ENCODE assay signal across 23 cellular contexts in genomic region chr19:40762754-40763153, GRCh38. TPM values are rescaled to one million over a fixed set of nuclear protein-coding genes. Genes with fewer than 3 reads are reported as not detected.
DNase-seq lines count a peak whose midpoint lies in the region; ATAC-seq, FAIRE-seq and TF ChIP-seq lines count a peak whose summit lies in the region.
"Had no signal": no experiment of that assay in that cellular context is flagged by ENCODE, and none has a peak within 500 bp of the region (broad histone marks: within the 10 kb centered on the region; RNA-seq: fewer than 3 reads in every experiment).

No MANE protein-coding gene starts in this region.

- no TSS peak for BruUV-seq in Calu3 (replicated peaks; lab: Mats Ljungman, UMichigan)
- no TSS peak for BruUV-seq in K562 (replicated peaks; lab: Mats Ljungman, UMichigan)

- DNase-seq in Calu3 (no peak), NB4 (ENCODE audit: low read depth) (peak; percentile 44), K562 (ENCODE audit: extremely low read depth in 1 of 4, low spot score in 3 of 4) (no peak), osteoblast (ENCODE audit: insufficient read length, low spot score, missing footprints) (peak; percentile 21), body of pancreas (no peak), CD1c-positive myeloid dendritic cell (ENCODE audit: extremely low spot score) (no peak)
- DNase-seq: activated CD4-positive, alpha-beta T cell treated with anti-CD3 and anti-CD28 coated beads, Interleukin-2, amount 50 U/mL, for 4 hours; aorta; colonic mucosa; foreskin keratinocyte; GDM1; kidney glomerular epithelial cell; NCI-H1436; NCI-H226; psoas muscle; stimulated activated CD4-positive, alpha-beta T cell treated with anti-CD3 and anti-CD28 coated beads, Interleukin-4, amount 100 ng/mL, for 4 hours; testis had no signal

- peaks cover 0 to 4% of the 10 kb centered on the region in 2 experiments; a peak in 1 of 5 replicates for H3K4me1 ChIP-seq in K562 (replicated peaks in 1 of 2; ENCODE audit: control insufficient read depth in 2 of 2, insufficient read depth in 2 of 2, low read length in 2 of 2)
- H3K4me1 ChIP-seq in osteoblast (ENCODE audit: insufficient read depth, low read length): no peaks in the 10 kb centered on the region
- H3K4me1 ChIP-seq in body of pancreas: no peaks in the 10 kb centered on the region
- H3K4me1 ChIP-seq: colonic mucosa, foreskin keratinocyte, psoas muscle, testis had no signal

- TF ChIP-seq CTCF in Calu3 (IDR thresholded peaks at IDR 0.05; ENCODE audit: unreplicated experiment) (no peak), NB4 (IDR thresholded peaks at IDR 0.05; ENCODE audit: low read depth, low read length) (no peak), K562 (IDR thresholded peaks at IDR 0.05 in 2 of 3, conservative IDR thresholded peaks at IDR 0.05 in 1 of 3; ENCODE audit: insufficient read depth in 2 of 3, low read depth in 1 of 3, low read length in 3 of 3) (no peak), osteoblast (IDR thresholded peaks at IDR 0.05; ENCODE audit: extremely low read depth, low read depth, low read length) (no peak), body of pancreas (IDR thresholded peaks at IDR 0.05) (no peak)

- H2AFZ ChIP-seq in K562 (ENCODE audit: low read depth, low read length) (no peak overlapping the region), osteoblast (ENCODE audit: low read length) (no peak overlapping the region)

- H3K4me2 ChIP-seq in K562 (ENCODE audit: insufficient read depth, low read length): no peak overlapping the region
- no peak overlapping the region for H3K4me2 ChIP-seq in osteoblast (ENCODE audit: insufficient read depth, low read length)
- H3K4me2 ChIP-seq: smooth muscle cell had no signal

- H3K9me3 Mint-ChIP-seq in Calu3 (ENCODE audit: low read depth, unreplicated experiment): no peaks in the 10 kb centered on the region
- H3K9me3 Mint-ChIP-seq: neural crest cell had no signal

- H3K27ac ChIP-seq in K562 (ENCODE audit: extremely low read depth, low read depth, low read length): no peak overlapping the region
- no peak overlapping the region for H3K27ac ChIP-seq in osteoblast (ENCODE audit: low read depth, low read length)
- H3K27ac ChIP-seq in body of pancreas: peak overlapping the region in 1 of 4 donors; percentile 15
- H3K27ac ChIP-seq: colonic mucosa, foreskin keratinocyte, psoas muscle, testis had no signal

- peaks cover 85% of the 10 kb centered on the region for H3K36me3 ChIP-seq in K562 (ENCODE audit: control insufficient read depth, insufficient read depth, low read length)
- peaks cover 74% of the 10 kb centered on the region for H3K36me3 ChIP-seq in osteoblast (ENCODE audit: insufficient read depth, low read length)
- peaks cover 32 to 70% of the 10 kb centered on the region in 2 donors for H3K36me3 ChIP-seq in body of pancreas (replicated peaks in 1 of 2; ENCODE audit: insufficient read depth in 1 of 2, low read depth in 2 of 2)

- ATAC-seq in K562: no peak
- no peak for ATAC-seq in HG03039 (IDR thresholded peaks at IDR 0.05; ENCODE audit: unreplicated experiment)
- no peak for ATAC-seq in body of pancreas
- ATAC-seq: foreskin keratinocyte, psoas muscle had no signal

- H3K9me1 ChIP-seq in K562 (ENCODE audit: control insufficient read depth, insufficient read depth, low read length): no peaks in the 10 kb centered on the region

- H3K79me2 ChIP-seq in K562 (ENCODE audit: control insufficient read depth, insufficient read depth, low read length) (peaks cover 26% of the 10 kb centered on the region), osteoblast (ENCODE audit: insufficient read depth, low read length) (peaks cover 9% of the 10 kb centered on the region)

- FAIRE-seq in K562 (lab: Jason Lieb, UNC): no peak

- H3K4me3 ChIP-seq in NB4 (ENCODE audit: low read depth, low read length) (no peak overlapping the region), K562 (no peak overlapping the region), osteoblast (ENCODE audit: insufficient read depth, low read length) (no peak overlapping the region), body of pancreas (no peak overlapping the region)
- H3K4me3 ChIP-seq: colonic mucosa, psoas muscle, smooth muscle cell, testis had no signal

- no peaks in the 10 kb centered on the region for H3K27me3 ChIP-seq in K562 (ENCODE audit: control insufficient read depth in 2 of 2, insufficient read depth in 2 of 2, low read length in 2 of 2)
- H3K27me3 ChIP-seq in osteoblast (ENCODE audit: insufficient read depth, low read length): no peaks in the 10 kb centered on the region
- no peaks in the 10 kb centered on the region for H3K27me3 ChIP-seq in body of pancreas
- H3K27me3 ChIP-seq: colonic mucosa, foreskin keratinocyte, testis had no signal

- 0 out of 2 replicates have a peak, but pooled peaks cover 2% of the 10 kb centered on the region for H4K20me1 ChIP-seq in K562 (replicated peaks; ENCODE audit: control insufficient read depth, insufficient read depth, low read length)
- no peaks in the 10 kb centered on the region for H4K20me1 ChIP-seq in osteoblast (ENCODE audit: insufficient read depth, low read length)

- CTCF ChIA-PET in Calu3 (lab: Charles Lee) (no interaction called here), K562 (lab: Yijun Ruan, JAX; ENCODE audit: low intra/inter-chr PET ratio) (no interaction called here)

- no peaks in the 10 kb centered on the region for H3K27me3 Mint-ChIP-seq in Calu3 (ENCODE audit: unreplicated experiment)
- H3K27me3 Mint-ChIP-seq: B cell had no signal

- TF ChIP-seq POLR2A in NB4 (IDR thresholded peaks at IDR 0.05; ENCODE audit: extremely low read depth, insufficient read length) (no peak), K562 (conservative IDR thresholded peaks at IDR 0.05) (no peak), body of pancreas (IDR thresholded peaks at IDR 0.05) (no peak)

- no peaks in the 10 kb centered on the region for H3K4me1 Mint-ChIP-seq in Calu3 (ENCODE audit: low read depth, unreplicated experiment)
- H3K4me1 Mint-ChIP-seq: neural crest cell had no signal

- TF ChIP-seq RAD21 in K562 (CRISPR knock-in tag; conservative IDR thresholded peaks at IDR 0.05 in 1 of 2, IDR thresholded peaks at IDR 0.05 in 1 of 2): no peak

- no peak for TF ChIP-seq EP300 in K562 (IDR thresholded peaks at IDR 0.05; ENCODE audit: low read length)

- in situ Hi-C loops in K562 (cut with MboI): no loop called here

- H3K4me3 Mint-ChIP-seq in Calu3 (ENCODE audit: low read depth, unreplicated experiment): no peak overlapping the region
- H3K4me3 Mint-ChIP-seq: B cell, neural crest cell had no signal

- intact Hi-C loops in Calu3 (cut with micrococcal nuclease; ENCODE audit: unreplicated experiment) (no loop called here), K562 (cut with micrococcal nuclease) (no loop called here), body of pancreas (cut with DNase I) (no loop called here)

- no peaks in the 10 kb centered on the region for H3K9me3 ChIP-seq in K562 (replicated peaks; ENCODE audit: control insufficient read depth, insufficient read depth, low read depth, low read length)
- H3K9me3 ChIP-seq in osteoblast (ENCODE audit: low read depth, low read length): no peaks in the 10 kb centered on the region
- H3K9me3 ChIP-seq in body of pancreas: no peaks in the 10 kb centered on the region
- H3K9me3 ChIP-seq: colonic mucosa, psoas muscle, testis had no signal

- POLR2A ChIA-PET in K562 (lab: Yijun Ruan, JAX): interaction anchor here (0.6 to 0.8 kb wide), 3 partner anchors 8 to 13 kb away, joined by 3 read pairs; partner anchors contain the start of gene ACTMAP

- peak overlapping the region; percentile 32 for H3K27ac Mint-ChIP-seq in Calu3 (ENCODE audit: unreplicated experiment)
- H3K27ac Mint-ChIP-seq: B cell had no signal

- H3K36me3 Mint-ChIP-seq in Calu3 (ENCODE audit: insufficient read depth, unreplicated experiment): peaks cover 97% of the 10 kb centered on the region

- H3K9ac ChIP-seq in K562 (ENCODE audit: insufficient read depth in 1 of 2, low read depth in 2 of 2, low read length in 2 of 2): no peak overlapping the region

- 93% methylated on average over 6 of the region's 13 CpGs for WGBS in K562 (ENCODE audit: insufficient coverage, low coverage, missing lambda C conversion rate)
- 93 to 96% methylated on average over 13 of the region's 13 CpGs for WGBS in body of pancreas, 2 donors

RNA-seq across cellular contexts. Expression of gene SNRPA, which starts 11.8 kb away (rescaled TPM):
- total RNA-seq in Calu3 (2022) (95.4 and 102 TPM in 2 replicates), K562 (2014; rRNA removed) (311 and 436 TPM in 2 replicates), K562 (2014; rRNA removed; fragmentation: Illumina TruSeq; extraction: Trizol) (83.8 and 106 TPM in 2 replicates), K562 (2015; rRNA removed; fragmentation: Illumina TruSeq; extraction: Trizol) (130 and 150 TPM in 2 replicates), K562 (2021) (185 and 193 TPM in 2 replicates), osteoblast (20.6 and 32.1 TPM in 2 replicates), body of pancreas (10 to 100 TPM; 18.7 to 42.2 TPM)
- 98.7 and 181 TPM in 2 replicates for total RNA-seq in K562 (2011; cell fraction: chromatin; rRNA removed; ENCODE audit: low replicate concordance)
- total RNA-seq in K562 (2011; cell fraction: nucleolus; rRNA removed): 171 and 186 TPM in 2 replicates
- 154 and 155 TPM in 2 replicates for total RNA-seq in K562 (2011; cell fraction: nucleoplasm; rRNA removed)
- polyA plus RNA-seq in K562 (2011; rRNA removed) (230 and 371 TPM in 2 replicates), K562 (2014; fragmentation: Illumina TruSeq; extraction: Trizol) (205 and 262 TPM in 2 replicates), K562 (2014; fragmentation: Nextera tagmentation; extraction: Ambion mirVana) (10 to 100 TPM; 16.3 to 24.7 TPM), K562 (2014; rRNA removed) (210 and 224 TPM in 2 replicates)
- 179 and 223 TPM in 2 replicates for polyA plus RNA-seq in K562 (2011; cell fraction: cytosol; rRNA removed)
- 665 and 764 TPM in 2 replicates for polyA plus RNA-seq in K562 (2011; cell fraction: nucleus; rRNA removed)
- polyA plus RNA-seq in K562 (2012): 170 and 298 TPM in 2 replicates
- polyA minus RNA-seq in K562 (2011; rRNA and poly(A)+ RNA removed): 186 and 256 TPM in 2 replicates
- polyA minus RNA-seq in K562 (2011; cell fraction: cytosol; rRNA and poly(A)+ RNA removed): 217 TPM in 2 replicates
- polyA minus RNA-seq in K562 (2011; cell fraction: nucleus; rRNA and poly(A)+ RNA removed): 65.8 and 91.3 TPM in 2 replicates

RNA-seq across cellular contexts. Expression of gene ACTMAP, which starts 12.5 kb away (rescaled TPM):
- total RNA-seq in Calu3 (2022) (17.8 and 20.2 TPM in 2 replicates), K562 (2014; rRNA removed) (2.3 and 3.3 TPM in 2 replicates), K562 (2014; rRNA removed; fragmentation: Illumina TruSeq; extraction: Trizol) (1.7 and 2.0 TPM in 2 replicates), K562 (2015; rRNA removed; fragmentation: Illumina TruSeq; extraction: Trizol) (1.7 and 2.9 TPM in 2 replicates), K562 (2021) (14.4 and 16.6 TPM in 2 replicates), osteoblast (1.1 and 1.5 TPM in 2 replicates), body of pancreas (1 to 10 TPM; 3.0 to 4.2 TPM)
- 17.6 and 35.1 TPM in 2 replicates for total RNA-seq in K562 (2011; cell fraction: chromatin; rRNA removed; ENCODE audit: low replicate concordance)
- total RNA-seq in K562 (2011; cell fraction: nucleolus; rRNA removed): 16.7 and 18.3 TPM in 2 replicates
- 22.2 and 28.6 TPM in 2 replicates for total RNA-seq in K562 (2011; cell fraction: nucleoplasm; rRNA removed)
- polyA plus RNA-seq in K562 (2011; rRNA removed) (4.9 and 12.9 TPM in 2 replicates), K562 (2014; fragmentation: Illumina TruSeq; extraction: Trizol) (12.8 and 13.1 TPM in 2 replicates), K562 (2014; fragmentation: Nextera tagmentation; extraction: Ambion mirVana) (1 to 10 TPM; 4.8 to 5.1 TPM), K562 (2014; rRNA removed) (7.5 and 8.5 TPM in 2 replicates)
- 10.8 and 11.7 TPM in 2 replicates for polyA plus RNA-seq in K562 (2011; cell fraction: cytosol; rRNA removed)
- polyA plus RNA-seq in K562 (2011; cell fraction: nucleus; rRNA removed): 28.9 and 39.1 TPM in 2 replicates
- 14.9 and 28.4 TPM in 2 replicates for polyA plus RNA-seq in K562 (2012)
- 3.5 and 4.1 TPM in 2 replicates for polyA minus RNA-seq in K562 (2011; rRNA and poly(A)+ RNA removed)
- polyA minus RNA-seq in K562 (2011; cell fraction: cytosol; rRNA and poly(A)+ RNA removed): 12.6 and 20.3 TPM in 2 replicates
- 3.8 and 7.0 TPM in 2 replicates for polyA minus RNA-seq in K562 (2011; cell fraction: nucleus; rRNA and poly(A)+ RNA removed)

RNA-seq across cellular contexts. Expression of gene MIA, which starts 12.6 kb away (rescaled TPM):
- total RNA-seq in Calu3 (2022): 30.2 and 49.3 TPM in 2 replicates
- 2.7 and 4.0 TPM in 2 replicates for total RNA-seq in K562 (2011; cell fraction: chromatin; rRNA removed; ENCODE audit: low replicate concordance)
- not detected in 2 replicates for total RNA-seq in K562 (2011; cell fraction: nucleolus; rRNA removed)
- total RNA-seq in K562 (2011; cell fraction: nucleoplasm; rRNA removed): not detected in 2 replicates
- not detected in 2 replicates for total RNA-seq in K562 (2014; rRNA removed)
- not detected in 2 replicates for total RNA-seq in K562 (2014; rRNA removed; fragmentation: Illumina TruSeq; extraction: Trizol)
- total RNA-seq in K562 (2015; rRNA removed; fragmentation: Illumina TruSeq; extraction: Trizol): not detected in 2 replicates
- not detected in 2 replicates for total RNA-seq in K562 (2021)
- not detected in 2 replicates for polyA plus RNA-seq in K562 (2011; rRNA removed)
- polyA plus RNA-seq in K562 (2011; cell fraction: cytosol; rRNA removed): not detected in 2 replicates
- 0.74 TPM in 1 of 2 replicates, not detected in the other for polyA plus RNA-seq in K562 (2011; cell fraction: nucleus; rRNA removed)
- 0.93 TPM in 1 of 2 replicates, not detected in the other for polyA plus RNA-seq in K562 (2012)
- polyA plus RNA-seq in K562 (2014; fragmentation: Illumina TruSeq; extraction: Trizol): not detected in 2 replicates
- polyA plus RNA-seq in K562 (2014; fragmentation: Nextera tagmentation; extraction: Ambion mirVana): not detected
- 0.21 and 1.1 TPM in 2 replicates for polyA plus RNA-seq in K562 (2014; rRNA removed)
- not detected in 2 replicates for polyA minus RNA-seq in K562 (2011; rRNA and poly(A)+ RNA removed)
- polyA minus RNA-seq in K562 (2011; cell fraction: cytosol; rRNA and poly(A)+ RNA removed): not detected in 2 replicates
- polyA minus RNA-seq in K562 (2011; cell fraction: nucleus; rRNA and poly(A)+ RNA removed): not detected in 2 replicates
- 0.72 TPM in 1 of 2 replicates, not detected in the other for total RNA-seq in osteoblast
- 1 to 10 TPM in 1 of 2 donors, not detected in 1; 5.9 TPM for total RNA-seq in body of pancreas
- total RNA-seq: endothelial cell of umbilical vein, mesenteric fat pad had no signal
- polyA plus RNA-seq: aorta had no signal

RNA-seq across cellular contexts. Expression of gene RAB4B, which starts 15.3 kb away (rescaled TPM):
- 21.0 and 22.7 TPM in 2 replicates for total RNA-seq in Calu3 (2022)
- 17.4 and 18.8 TPM in 2 replicates for total RNA-seq in K562 (2011; cell fraction: chromatin; rRNA removed; ENCODE audit: low replicate concordance)
- total RNA-seq in K562 (2011; cell fraction: nucleolus; rRNA removed): 12.3 and 13.6 TPM in 2 replicates
- 11.1 and 23.1 TPM in 2 replicates for total RNA-seq in K562 (2011; cell fraction: nucleoplasm; rRNA removed)
- 11.9 and 14.8 TPM in 2 replicates for total RNA-seq in K562 (2014; rRNA removed)
- 1.9 and 4.2 TPM in 2 replicates for total RNA-seq in K562 (2014; rRNA removed; fragmentation: Illumina TruSeq; extraction: Trizol)
- total RNA-seq in K562 (2015; rRNA removed; fragmentation: Illumina TruSeq; extraction: Trizol): 7.7 and 9.2 TPM in 2 replicates
- 15.4 and 15.6 TPM in 2 replicates for total RNA-seq in K562 (2021)
- polyA plus RNA-seq in K562 (2011; rRNA removed): 11.7 and 14.6 TPM in 2 replicates
- 24.7 and 32.5 TPM in 2 replicates for polyA plus RNA-seq in K562 (2011; cell fraction: cytosol; rRNA removed)
- 23.7 and 28.9 TPM in 2 replicates for polyA plus RNA-seq in K562 (2011; cell fraction: nucleus; rRNA removed)
- 15.9 and 29.9 TPM in 2 replicates for polyA plus RNA-seq in K562 (2012)
- 9.0 and 14.6 TPM in 2 replicates for polyA plus RNA-seq in K562 (2014; fragmentation: Illumina TruSeq; extraction: Trizol)
- polyA plus RNA-seq in K562 (2014; fragmentation: Nextera tagmentation; extraction: Ambion mirVana): under 1 TPM; 0.28 to 0.92 TPM
- polyA plus RNA-seq in K562 (2014; rRNA removed): 20.4 and 20.9 TPM in 2 replicates
- polyA minus RNA-seq in K562 (2011; rRNA and poly(A)+ RNA removed): 2.0 and 2.6 TPM in 2 replicates
- polyA minus RNA-seq in K562 (2011; cell fraction: cytosol; rRNA and poly(A)+ RNA removed): 2.4 and 3.2 TPM in 2 replicates
- polyA minus RNA-seq in K562 (2011; cell fraction: nucleus; rRNA and poly(A)+ RNA removed): 1.8 and 3.1 TPM in 2 replicates
- total RNA-seq in osteoblast: 8.0 and 13.8 TPM in 2 replicates
- total RNA-seq in body of pancreas: 10 to 100 TPM; 20.4 to 23.3 TPM

RNA-seq across cellular contexts. Expression of gene EGLN2, which starts 36.2 kb away (rescaled TPM):
- total RNA-seq in Calu3 (2022) (95.4 and 109 TPM in 2 replicates), K562 (2014; rRNA removed) (104 and 120 TPM in 2 replicates), K562 (2014; rRNA removed; fragmentation: Illumina TruSeq; extraction: Trizol) (51.2 and 71.0 TPM in 2 replicates), K562 (2015; rRNA removed; fragmentation: Illumina TruSeq; extraction: Trizol) (92.0 and 92.9 TPM in 2 replicates), K562 (2021) (111 and 114 TPM in 2 replicates), osteoblast (69.8 and 75.1 TPM in 2 replicates), body of pancreas (10 to 100 TPM; 50.8 to 51.4 TPM)
- total RNA-seq in K562 (2011; cell fraction: chromatin; rRNA removed; ENCODE audit: low replicate concordance): 63.0 and 140 TPM in 2 replicates
- total RNA-seq in K562 (2011; cell fraction: nucleolus; rRNA removed): 93.6 and 96.2 TPM in 2 replicates
- total RNA-seq in K562 (2011; cell fraction: nucleoplasm; rRNA removed): 80.4 and 98.4 TPM in 2 replicates
- polyA plus RNA-seq in K562 (2011; rRNA removed) (41.1 and 52.0 TPM in 2 replicates), K562 (2014; fragmentation: Illumina TruSeq; extraction: Trizol) (65.7 and 78.9 TPM in 2 replicates), K562 (2014; fragmentation: Nextera tagmentation; extraction: Ambion mirVana) (10 to 100 TPM in 1 of 2 experiments, 1 to 10 TPM in 1; 9.6 to 19.1 TPM), K562 (2014; rRNA removed) (81.3 and 92.5 TPM in 2 replicates)
- polyA plus RNA-seq in K562 (2011; cell fraction: cytosol; rRNA removed): 56.6 and 123 TPM in 2 replicates
- 86.2 and 132 TPM in 2 replicates for polyA plus RNA-seq in K562 (2011; cell fraction: nucleus; rRNA removed)
- polyA plus RNA-seq in K562 (2012): 87.1 and 100 TPM in 2 replicates
- polyA minus RNA-seq in K562 (2011; rRNA and poly(A)+ RNA removed): 18.5 and 29.1 TPM in 2 replicates
- 35.9 and 41.9 TPM in 2 replicates for polyA minus RNA-seq in K562 (2011; cell fraction: cytosol; rRNA and poly(A)+ RNA removed)
- polyA minus RNA-seq in K562 (2011; cell fraction: nucleus; rRNA and poly(A)+ RNA removed): 31.8 and 35.2 TPM in 2 replicates

Comparison
In these comparisons a context has a peak if more than half of its experiments do, and no peak if none do; other contexts are left out.
1. DNase-seq: peak in NB4 (single experiment) and osteoblast (single experiment); none in Calu3 (single experiment), K562 (0 of 4), body of pancreas (0 of 4) and CD1c-positive myeloid dendritic cell (single experiment).